8 cellular contexts compared by ENCODE assay signal in the genomic region with DNA sequence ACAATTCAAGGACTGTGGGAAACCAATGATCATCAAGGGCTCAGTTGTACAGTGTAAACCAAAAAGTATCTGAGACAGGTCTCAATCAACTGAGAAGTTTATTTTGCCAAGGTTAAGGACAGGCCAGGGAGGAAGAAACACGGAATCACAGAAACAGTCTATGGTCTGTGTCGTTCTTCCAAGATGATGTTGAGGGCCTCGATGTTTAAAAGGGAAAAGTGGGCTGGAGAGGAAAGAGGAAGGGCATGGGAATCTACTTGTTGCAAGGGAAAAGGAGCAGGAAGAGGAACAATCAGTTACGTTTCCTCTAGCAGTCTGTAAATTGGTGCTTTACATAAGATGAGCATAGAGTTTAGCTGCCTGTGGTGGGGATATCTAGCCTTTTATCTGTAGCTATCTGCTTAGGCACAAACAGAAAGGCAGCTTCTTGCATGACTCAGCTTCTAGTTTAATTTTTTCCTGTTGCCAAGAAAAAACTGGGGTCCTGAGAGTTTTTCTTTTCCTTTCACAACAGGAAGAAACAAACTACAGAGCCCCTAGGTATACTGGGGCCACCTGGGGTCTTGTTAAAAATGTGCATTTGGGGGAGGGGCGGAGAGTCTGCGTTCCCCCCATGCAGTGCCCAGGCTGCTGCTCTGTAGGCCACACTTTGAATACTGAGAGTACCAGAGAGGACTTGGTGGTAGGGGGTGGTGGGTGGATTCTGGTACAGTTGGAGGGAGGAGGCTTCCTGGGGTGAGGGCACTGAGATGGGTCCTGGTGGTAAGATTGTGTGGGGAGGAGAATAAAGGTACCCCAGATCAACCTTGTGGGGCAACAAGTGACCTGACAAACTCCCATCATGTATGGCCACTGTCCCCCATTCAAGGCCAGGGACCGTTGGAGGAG. TPM values are rescaled to one million over a fixed set of nuclear protein-coding genes. Genes with fewer than 3 reads are reported as not detected.
DNase-seq lines count a peak whose midpoint lies in the region; ATAC-seq and TF ChIP-seq lines count a peak whose summit lies in the region.

No MANE protein-coding gene starts in this region.

- no peaks in the 10 kb centered on the region for H3K36me3 Mint-ChIP-seq in CD4-positive, alpha-beta T cell (ENCODE audit: low read depth)
- H3K36me3 Mint-ChIP-seq in activated CD8-positive, alpha-beta T cell treated with anti-CD3 and anti-CD28 coated beads for 36 hours (ENCODE audit: low read depth), result no peaks in the 10 kb centered on the region

- TF ChIP-seq POLR2A in IMR-90 (IDR thresholded peaks at IDR 0.05; ENCODE audit: low read depth, low read length), result no peak
- TF ChIP-seq POLR2A in adrenal gland (IDR thresholded peaks at IDR 0.05), result no peak

- H2BK5ac ChIP-seq in IMR-90 (ENCODE audit: low read depth, low read length, poor library complexity, severe bottlenecking), result peak overlapping the region; percentile 66

- H3K36me3 ChIP-seq in IMR-90 (ENCODE audit: control insufficient read depth, insufficient read depth, low read length) (no peaks in the 10 kb centered on the region), adrenal gland (replicated peaks in 1 of 2) (no peaks in the 10 kb centered on the region)

- intact Hi-C loops in CD4-positive, alpha-beta T cell (cut with DNase I, micrococcal nuclease), result loop anchor here (1.0 to 5.0 kb wide), 3 partner anchors 10 to 202 kb away; partner anchors contain the start of gene SYTL3 (in 1 of the 2)
- intact Hi-C loops in IMR-90 (cut with micrococcal nuclease), result no loop called here
- intact Hi-C loops in activated CD8-positive, alpha-beta T cell treated with anti-CD3 and anti-CD28 coated beads for 36 hours (cut with micrococcal nuclease), result no loop called here
- intact Hi-C loops in adrenal gland (cut with DNase I), result loop anchor here in 1 of 2 donors (5.0 kb wide), 1 partner anchor 32 kb away; no protein-coding TSS in a partner anchor

- H2BK120ac ChIP-seq in IMR-90 (ENCODE audit: low read depth, low read length), result peak overlapping the region; percentile 89

- CTCF ChIA-PET in CD4-positive, alpha-beta T cell (lab: Charles Lee), result interaction anchor here (1.1 to 2.5 kb wide), 3 partner anchors 13 to 40 kb away, joined by 3 to 16 read pairs (median 8); no protein-coding TSS in a partner anchor
- CTCF ChIA-PET in IMR-90 (lab: Yijun Ruan, JAX), result no interaction called here
- CTCF ChIA-PET in activated CD8-positive, alpha-beta T cell treated with anti-CD3 and anti-CD28 coated beads for 36 hours (lab: Charles Lee), result interaction anchor here (0.9 to 2.7 kb wide), 6 partner anchors 9 to 116 kb away, joined by 3 to 19 read pairs (median 4); no protein-coding TSS in a partner anchor

- H3K27me3 ChIP-seq in CD4-positive, alpha-beta T cell (ENCODE audit: control insufficient read depth, insufficient read depth, low read length), result no peaks in the 10 kb centered on the region
- H3K27me3 ChIP-seq in IMR-90 (ENCODE audit: control insufficient read depth, insufficient read depth, low read length), result no peaks in the 10 kb centered on the region
- H3K27me3 ChIP-seq in adrenal gland, result no peaks in the 10 kb centered on the region

- peak overlapping the region; percentile 87 for H2AK5ac ChIP-seq in IMR-90 (ENCODE audit: low read depth, low read length)

- peaks cover 25% of the 10 kb centered on the region for H3K4me1 ChIP-seq in IMR-90 (ENCODE audit: control insufficient read depth, insufficient read depth, low read length)
- H3K4me1 ChIP-seq in adrenal gland (replicated peaks in 1 of 2), result peaks cover 12 to 22% of the 10 kb centered on the region in 2 donors

- peaks cover 19% of the 10 kb centered on the region for H3K9me1 ChIP-seq in IMR-90 (ENCODE audit: insufficient read depth, low read length)

- peak overlapping the region; percentile 91; the same call in 2 of the 3 replicates for H2BK15ac ChIP-seq in IMR-90 (ENCODE audit: low read depth, low read length)

- POLR2A ChIA-PET in CD4-positive, alpha-beta T cell (lab: Charles Lee), result interaction anchor here (0.7 to 5.6 kb wide), 16 partner anchors 9 to 208 kb away, joined by 3 to 214 read pairs (median 4); partner anchors contain the start of gene EZR
- POLR2A ChIA-PET in IMR-90 (lab: Charles Lee; ENCODE audit: unreplicated experiment), result interaction anchor here (0.6 kb wide), 1 partner anchor 157 kb away, joined by 4 read pairs; no protein-coding TSS in a partner anchor
- POLR2A ChIA-PET in activated CD8-positive, alpha-beta T cell treated with anti-CD3 and anti-CD28 coated beads for 36 hours (lab: Charles Lee), result interaction anchor here (0.8 to 2.5 kb wide), 8 partner anchors 13 to 40 kb away, joined by 3 to 18 read pairs (median 4); partner anchors contain the start of gene EZR

- H3K27ac Mint-ChIP-seq in CD4-positive, alpha-beta T cell, result no peak overlapping the region
- H3K27ac Mint-ChIP-seq in activated CD8-positive, alpha-beta T cell treated with anti-CD3 and anti-CD28 coated beads for 36 hours, result no peak overlapping the region

- H3K56ac ChIP-seq in IMR-90 (ENCODE audit: extremely low read depth, insufficient read depth, low read length), result peak overlapping the region; percentile 30

- H3K79me1 ChIP-seq in IMR-90 (ENCODE audit: low read depth in 1 of 2, low read length in 2 of 2), result peaks cover 0 to 5% of the 10 kb centered on the region in 2 experiments; a peak in 1 of 4 replicates

- no peak for TF ChIP-seq CTCF in CD4-positive, alpha-beta T cell (IDR thresholded peaks at IDR 0.05)
- TF ChIP-seq CTCF in IMR-90 (conservative IDR thresholded peaks at IDR 0.05; ENCODE audit: low read depth, low read length) (no peak), adrenal gland (IDR thresholded peaks at IDR 0.05) (no peak)
- TF ChIP-seq CTCF in activated CD8-positive, alpha-beta T cell treated with anti-CD3 and anti-CD28 coated beads for 36 hours (IDR thresholded peaks at IDR 0.05), result no peak

- TF ChIP-seq RAD21 in IMR-90 (IDR thresholded peaks at IDR 0.05; ENCODE audit: low read length), result no peak

- H2BK20ac ChIP-seq in IMR-90 (ENCODE audit: low read depth, low read length), result peak overlapping the region; percentile 87

- peak in 2 of 10 experiments; percentile 5 to 16 for DNase-seq in CD4-positive, alpha-beta T cell
- peak; percentile 83 for DNase-seq in IMR-90
- peak; percentile 23 for DNase-seq in activated CD8-positive, alpha-beta T cell treated with anti-CD3 and anti-CD28 coated beads for 36 hours
- peak; percentile 47 for DNase-seq in kidney tubule cell (ENCODE audit: low spot score)
- no peak for DNase-seq in adrenal gland

- H3K9ac ChIP-seq in IMR-90 (ENCODE audit: low read depth, low read length), result no peak overlapping the region

- H3K23ac ChIP-seq in IMR-90 (ENCODE audit: low read depth, low read length), result peak overlapping the region; percentile 62

- no TSS peak for BruUV-seq in IMR-90 (replicated peaks; lab: Mats Ljungman, UMichigan)

- peak overlapping the region; percentile 87 for H4K91ac ChIP-seq in IMR-90 (ENCODE audit: insufficient read depth, low read depth, low read length)

- H2AK9ac ChIP-seq in IMR-90 (replicated peaks; ENCODE audit: low read depth, low read length, poor library complexity), result peak overlapping the region; percentile 69

- H3K4me2 ChIP-seq in IMR-90 (ENCODE audit: low read depth, low read length), result 0 out of 2 replicates have a peak overlapping the region, but pooled peaks have one; percentile 27

- H3K27ac ChIP-seq in CD4-positive, alpha-beta T cell (ENCODE audit: low read depth, low read length), result peak overlapping the region; percentile 86
- peak overlapping the region; percentile 60 for H3K27ac ChIP-seq in IMR-90 (ENCODE audit: insufficient read depth, low read length)
- H3K27ac ChIP-seq in adrenal gland, result peak overlapping the region in 1 of 5 donors; percentile 14

- H3K14ac ChIP-seq in IMR-90 (replicated peaks; ENCODE audit: low read depth, low read length), result peak overlapping the region; percentile 49

- H4K8ac ChIP-seq in IMR-90 (ENCODE audit: low read depth in 2 of 2, low read length in 2 of 2), result peak overlapping the region; percentile 38 to 84; a peak in 3 of 4 replicates

- 68% methylated on average over 4 of the region's 7 CpGs; no CpG with 5 or more reads in 1 of the 2 experiments for WGBS in IMR-90 (ENCODE audit: extremely low coverage in 2 of 2, insufficient read length in 1 of 2), 2 experiments
- 74 to 79% (median 77%) methylated on average over 7 of the region's 7 CpGs for WGBS in adrenal gland, 4 donors

- ATAC-seq in CD4-positive, alpha-beta T cell (ENCODE audit: poor library complexity), result peak; percentile 13
- ATAC-seq in IMR-90 (ENCODE audit: low read depth) (peak; percentile 40), HG02759 (IDR thresholded peaks at IDR 0.05; ENCODE audit: unreplicated experiment) (no peak), HG02571 (IDR thresholded peaks at IDR 0.05; ENCODE audit: unreplicated experiment) (no peak), GM21367 (IDR thresholded peaks at IDR 0.05; ENCODE audit: unreplicated experiment) (no peak)
- no peak for ATAC-seq in activated CD8-positive, alpha-beta T cell treated with anti-CD3 and anti-CD28 coated beads for 36 hours

- no peaks in the 10 kb centered on the region for H3K9me3 ChIP-seq in CD4-positive, alpha-beta T cell (ENCODE audit: control insufficient read depth, low read length)
- H3K9me3 ChIP-seq in IMR-90 (ENCODE audit: control insufficient read depth, insufficient read depth, low read length) (no peaks in the 10 kb centered on the region), adrenal gland (replicated peaks in 1 of 3) (no peaks in the 10 kb centered on the region)

- peak overlapping the region; percentile 55 for H4K5ac ChIP-seq in IMR-90 (ENCODE audit: low read depth, low read length)

- peak overlapping the region; percentile 88 for H3K4ac ChIP-seq in IMR-90 (ENCODE audit: low read depth, low read length)

- H3K9me3 Mint-ChIP-seq in CD4-positive, alpha-beta T cell, result no peaks in the 10 kb centered on the region
- peaks cover 3% of the 10 kb centered on the region for H3K9me3 Mint-ChIP-seq in activated CD8-positive, alpha-beta T cell treated with anti-CD3 and anti-CD28 coated beads for 36 hours

- in situ Hi-C loops in IMR-90 (cut with MboI; ENCODE audit: low sequenced_read_pairs), result no loop called here

- H3K4me3 ChIP-seq in IMR-90 (ENCODE audit: insufficient read depth, low read depth, low read length), result no peak overlapping the region
- H3K4me3 ChIP-seq in adrenal gland, result no peak overlapping the region

- H3K27me3 Mint-ChIP-seq in CD4-positive, alpha-beta T cell, result no peaks in the 10 kb centered on the region
- no peaks in the 10 kb centered on the region for H3K27me3 Mint-ChIP-seq in activated CD8-positive, alpha-beta T cell treated with anti-CD3 and anti-CD28 coated beads for 36 hours

- dilution Hi-C loops in IMR-90 (cut with HindIII; ENCODE audit: low sequenced_read_pairs, unreplicated experiment), result no loop called here

- peak overlapping the region; percentile 71 for H2AFZ ChIP-seq in IMR-90 (replicated peaks; ENCODE audit: low read length, poor library complexity)

- H3K4me3 Mint-ChIP-seq in CD4-positive, alpha-beta T cell, result no peak overlapping the region
- H3K4me3 Mint-ChIP-seq in activated CD8-positive, alpha-beta T cell treated with anti-CD3 and anti-CD28 coated beads for 36 hours, result no peak overlapping the region

- peaks cover 24% of the 10 kb centered on the region for H3K4me1 Mint-ChIP-seq in CD4-positive, alpha-beta T cell (ENCODE audit: low read depth)
- H3K4me1 Mint-ChIP-seq in activated CD8-positive, alpha-beta T cell treated with anti-CD3 and anti-CD28 coated beads for 36 hours (ENCODE audit: low read depth), result peaks cover 27% of the 10 kb centered on the region

- peak overlapping the region; percentile 63 for H3K18ac ChIP-seq in IMR-90 (ENCODE audit: low read depth, low read length)

- H4K20me1 ChIP-seq in IMR-90 (ENCODE audit: insufficient read depth, low read length), result no peaks in the 10 kb centered on the region

RNA-seq across cellular contexts. Expression of gene EZR, which starts 35.3 kb away (rescaled TPM):
- 100 to 1,000 TPM; 434 to 449 TPM for total RNA-seq in CD4-positive, alpha-beta T cell
- total RNA-seq in IMR-90 (2012; rRNA removed) (145 and 179 TPM in 2 replicates), adrenal gland (100 to 1,000 TPM; 215 to 476 (median 409) TPM)
- polyA plus RNA-seq in IMR-90 (2012; rRNA removed) (83.8 and 87.6 TPM in 2 replicates), adrenal gland (100 to 1,000 TPM in 2 of 3 donors, 10 to 100 TPM in 1; 80.3 to 355 (median 132) TPM)
- 48.4 and 65.5 TPM in 2 replicates for polyA plus RNA-seq in IMR-90 (2012; cell fraction: cytosol; rRNA removed)
- polyA plus RNA-seq in IMR-90 (2012; cell fraction: nucleus; rRNA removed; ENCODE audit: low replicate concordance), result 47.4 and 74.1 TPM in 2 replicates
- 100 to 1,000 TPM; 199 to 206 TPM for total RNA-seq in activated CD8-positive, alpha-beta T cell treated with anti-CD3 and anti-CD28 coated beads for 36 hours

Comparison
In these comparisons a context has a peak if more than half of its experiments do, and no peak if none do; other contexts are left out.
1. ATAC-seq: peak in CD4-positive, alpha-beta T cell (single experiment) and IMR-90 (single experiment); none in activated CD8-positive, alpha-beta T cell treated with anti-CD3 and anti-CD28 coated beads for 36 hours (single experiment), HG02759 (single experiment), HG02571 (single experiment) and GM21367 (single experiment).
2. DNase-seq: peak in IMR-90 (single experiment), activated CD8-positive, alpha-beta T cell treated with anti-CD3 and anti-CD28 coated beads for 36 hours (single experiment) and kidney tubule cell (single experiment); none in adrenal gland (0 of 7).
3. intact Hi-C loops: an anchor here in CD4-positive, alpha-beta T cell (1.0 to 5.0 kb wide); none called in IMR-90 and activated CD8-positive, alpha-beta T cell treated with anti-CD3 and anti-CD28 coated beads for 36 hours.